ENCODE assay signal across 1 cellular context in genomic region chr14:61923348-61923747, GRCh38.
TF ChIP-seq lines count a peak whose summit lies in the region.

No MANE protein-coding gene starts in this region.

TF ChIP-seq in H1, 55 proteins besides CTCF, POLR2A, EP300 and RAD21:
- TF ChIP-seq GABPA (IDR thresholded peaks at IDR 0.05; ENCODE audit: borderline replicate concordance, insufficient read depth, low read length), result no peak
- no peak for TF ChIP-seq NANOG (IDR thresholded peaks at IDR 0.05; ENCODE audit: insufficient read depth, low read depth, low read length, poor library complexity, severe bottlenecking)
- no peak for TF ChIP-seq POLR2AphosphoS5 (IDR thresholded peaks at IDR 0.05; ENCODE audit: low read depth, low read length)
